In genomic region chr11:121643530-121644512, GRCh38 we compare ENCODE assay signal across 22 cellular contexts.
DNase-seq lines count a peak whose midpoint lies in the region; ATAC-seq, FAIRE-seq and TF ChIP-seq lines count a peak whose summit lies in the region.
"Had no signal": no experiment of that assay in that cellular context is flagged by ENCODE, and none has a peak within 500 bp of the region (broad histone marks: within the 10 kb centered on the region; RNA-seq: fewer than 3 reads in every experiment).

No MANE protein-coding gene starts in this region.

- H4K8ac ChIP-seq in H9 (replicated peaks; ENCODE audit: insufficient read length, low read depth, low read length): no peak overlapping the region

- no peak overlapping the region for H3K9ac ChIP-seq in H9 (ENCODE audit: extremely low read depth, insufficient read length, low read length)

- H4K91ac ChIP-seq in H9 (ENCODE audit: insufficient read length, low read depth, low read length): no peak overlapping the region

- H3K79me1 ChIP-seq in H9 (ENCODE audit: insufficient read depth, low read depth, low read length, poor library complexity, severe bottlenecking): no peaks in the 10 kb centered on the region

- H3K79me2 ChIP-seq in H9 (ENCODE audit: insufficient read depth, low read length): no peaks in the 10 kb centered on the region

- H3K27me3 ChIP-seq in H9 (ENCODE audit: insufficient read depth, low read length) (no peaks in the 10 kb centered on the region), breast epithelium (no peaks in the 10 kb centered on the region), Peyer's patch (no peaks in the 10 kb centered on the region)
- H3K27me3 ChIP-seq: cardiac muscle cell, dorsolateral prefrontal cortex, gastrocnemius medialis, upper lobe of left lung had no signal

- WGBS in A549 (ENCODE audit: missing lambda C conversion rate): 25% methylated on average over 12 of the region's 12 CpGs
- WGBS in H9 (ENCODE audit: extremely low coverage, insufficient read length, low lambda C conversion rate): no CpG with 5 or more reads among the region's 12 CpGs

- H3K4ac ChIP-seq in H9 (ENCODE audit: low read depth, low read length): no peak overlapping the region

- DNase-seq in A549 (ENCODE audit: low read depth in 1 of 2, low spot score in 1 of 2) (no peak), H9 (peak; percentile 58), NCI-H2029 treated with DMSO at 0.1 percent for 48 hours (lab: John Stamatoyannopoulos, UW) (peak; percentile 20), breast epithelium (ENCODE audit: low spot score in 2 of 2) (no peak), Peyer's patch (no peak), H54 (ENCODE audit: insufficient read length, low spot score) (no peak)
- DNase-seq: activated CD8-positive, alpha-beta memory T cell treated with anti-CD3 and anti-CD28 coated beads for 24 hours; CD8-positive, alpha-beta memory T cell; DMS79 treated with DMSO at 0.1 percent for 48 hours; dorsolateral prefrontal cortex; gastrocnemius medialis; NCI-H146; NCI-H446 treated with DMSO at 0.1 percent for 48 hours; SHP77 treated with DMSO at 0.1 percent for 48 hours; upper lobe of left lung had no signal

- no peak for TF ChIP-seq EP300 in A549 (IDR thresholded peaks at IDR 0.05)

- no peak overlapping the region for H3K18ac ChIP-seq in H9 (ENCODE audit: insufficient read length, low read depth, low read length)

- H3K23ac ChIP-seq in H9 (ENCODE audit: insufficient read length, low read depth, low read length): no peak overlapping the region

- peak overlapping the region in 2 of 3 experiments; percentile 0 to 13; a peak in 4 of 7 replicates for H3K27ac Mint-ChIP-seq in H9
- H3K27ac Mint-ChIP-seq: stimulated activated naive CD8-positive, alpha-beta T cell treated with anti-CD3 and anti-CD28 coated beads, Interleukin-15, Interleukin-2, amounts not matched to agents 100 ng/mL and 50 ng/mL, for 24 hours had no signal

- no peak for TF ChIP-seq RAD21 in A549 (conservative IDR thresholded peaks at IDR 0.05 in 1 of 2, IDR thresholded peaks at IDR 0.05 in 1 of 2)

- H3K27ac ChIP-seq in A549: no peak overlapping the region
- peak overlapping the region; percentile 2 for H3K27ac ChIP-seq in H9 (ENCODE audit: insufficient read length, low read depth, low read length)
- H3K27ac ChIP-seq in breast epithelium: no peak overlapping the region
- H3K27ac ChIP-seq in Peyer's patch: no peak overlapping the region
- H3K27ac ChIP-seq: cardiac muscle cell, gastrocnemius medialis, upper lobe of left lung had no signal

- no peak overlapping the region for H2AFZ ChIP-seq in H9 (ENCODE audit: low read length)

- intact Hi-C loops in breast epithelium (cut with DNase I; ENCODE audit: low total_unique reads): no loop called here

- no peak overlapping the region for H3K14ac ChIP-seq in H9 (ENCODE audit: insufficient read depth, low read length)

- H2BK120ac ChIP-seq in H9 (ENCODE audit: low read depth, low read length, poor library complexity, severe bottlenecking): no peak overlapping the region

- H3K36me3 Mint-ChIP-seq in H9 (ENCODE audit: insufficient read depth in 1 of 3, low read depth in 3 of 3): no peaks in the 10 kb centered on the region

- H3K36me3 ChIP-seq in breast epithelium: no peaks in the 10 kb centered on the region
- no peaks in the 10 kb centered on the region for H3K36me3 ChIP-seq in Peyer's patch
- H3K36me3 ChIP-seq: cardiac muscle cell, gastrocnemius medialis, HAP-1, upper lobe of left lung had no signal

- peaks cover 31 to 40% of the 10 kb centered on the region in 2 experiments; a peak in 3 of 4 replicates for H3K4me1 Mint-ChIP-seq in H9

- TF ChIP-seq CTCF in A549 (IDR thresholded peaks at IDR 0.05): no peak
- TF ChIP-seq CTCF in H9 (conservative IDR thresholded peaks at IDR 0.05): no peak
- TF ChIP-seq CTCF in breast epithelium (IDR thresholded peaks at IDR 0.05): no peak
- no peak for TF ChIP-seq CTCF in Peyer's patch (IDR thresholded peaks at IDR 0.05)

- H3K9me3 ChIP-seq in A549 (no peaks in the 10 kb centered on the region), H9 (ENCODE audit: control insufficient read depth, low read depth, low read length) (no peaks in the 10 kb centered on the region), breast epithelium (no peaks in the 10 kb centered on the region), Peyer's patch (no peaks in the 10 kb centered on the region)
- H3K9me3 ChIP-seq: gastrocnemius medialis, HAP-1, upper lobe of left lung had no signal

- no peaks in the 10 kb centered on the region for H3K9me3 Mint-ChIP-seq in H9
- H3K9me3 Mint-ChIP-seq: CD8-positive, alpha-beta memory T cell; stimulated activated naive CD8-positive, alpha-beta T cell treated with anti-CD3 and anti-CD28 coated beads, Interleukin-15, Interleukin-2, amounts not matched to agents 100 ng/mL and 50 ng/mL, for 24 hours had no signal

- no peaks in the 10 kb centered on the region for H3K23me2 ChIP-seq in H9 (ENCODE audit: insufficient read length, low read depth, low read length, poor library complexity, severe bottlenecking)

- no peak overlapping the region; a peak in 1 of 5 replicates for H3K4me3 Mint-ChIP-seq in H9
- H3K4me3 Mint-ChIP-seq: stimulated activated naive CD8-positive, alpha-beta T cell treated with anti-CD3 and anti-CD28 coated beads, Interleukin-15, Interleukin-2, amounts not matched to agents 100 ng/mL and 50 ng/mL, for 24 hours had no signal

- no peak overlapping the region for H2BK20ac ChIP-seq in H9 (ENCODE audit: low read depth, low read length, poor library complexity, severe bottlenecking)

- no peak overlapping the region for H3T11ph ChIP-seq in H9 (ENCODE audit: low read length)

- H3K4me3 ChIP-seq in A549: no peak overlapping the region
- no peak overlapping the region for H3K4me3 ChIP-seq in breast epithelium
- no peak overlapping the region for H3K4me3 ChIP-seq in Peyer's patch
- H3K4me3 ChIP-seq: cardiac muscle cell, dorsolateral prefrontal cortex, gastrocnemius medialis, HAP-1, upper lobe of left lung had no signal

- FAIRE-seq in A549 (lab: Jason Lieb, UNC) (no peak), H54 (lab: Jason Lieb, UNC) (no peak)
- FAIRE-seq: GM19239 had no signal

- H3K4me1 ChIP-seq in A549 (no peaks in the 10 kb centered on the region), H9 (ENCODE audit: insufficient read depth, low read length) (peaks cover 3% of the 10 kb centered on the region; the same call in 1 of the 2 replicates), breast epithelium (no peaks in the 10 kb centered on the region), Peyer's patch (no peaks in the 10 kb centered on the region)
- H3K4me1 ChIP-seq: gastrocnemius medialis, upper lobe of left lung had no signal

- H3K56ac ChIP-seq in H9 (ENCODE audit: insufficient read length, low read depth, low read length): no peak overlapping the region

- H3K4me2 ChIP-seq in A549 (no peak overlapping the region), H9 (ENCODE audit: insufficient read depth, insufficient read length, low read length) (peak overlapping the region; percentile 12)

- POLR2A ChIA-PET in A549 (lab: Yijun Ruan, JAX): no interaction called here

- H3K27me3 Mint-ChIP-seq in H9 (ENCODE audit: low read depth): peaks cover 4% of the 10 kb centered on the region
- H3K27me3 Mint-ChIP-seq: CD8-positive, alpha-beta memory T cell; stimulated activated naive CD8-positive, alpha-beta T cell treated with anti-CD3 and anti-CD28 coated beads, Interleukin-15, Interleukin-2, amounts not matched to agents 100 ng/mL and 50 ng/mL, for 24 hours had no signal

- CTCF ChIA-PET in A549 (lab: Yijun Ruan, JAX): interaction anchor here (1.8 to 4.5 kb wide), 2 partner anchors 11 to 862 kb away, joined by 6 to 27 read pairs; no protein-coding TSS in a partner anchor

- no peak overlapping the region for H2BK12ac ChIP-seq in H9 (ENCODE audit: insufficient read length, low read depth, low read length)

- H4K5ac ChIP-seq in H9 (ENCODE audit: insufficient read length, low read depth, low read length): no peak overlapping the region

- no peak overlapping the region for H2BK15ac ChIP-seq in H9 (ENCODE audit: low read depth, low read length)

- no peak overlapping the region for H2BK5ac ChIP-seq in H9 (ENCODE audit: insufficient read length, low read length)

- H2AK5ac ChIP-seq in H9 (ENCODE audit: insufficient read length, low read length): no peak overlapping the region

- ATAC-seq in A549 (no peak), esophagus mucosa (peak; percentile 25), HG03342 (IDR thresholded peaks at IDR 0.05; ENCODE audit: unreplicated experiment) (no peak)
- ATAC-seq: gastrocnemius medialis, left lobe of liver had no signal

- H4K20me1 ChIP-seq in H9 (ENCODE audit: control insufficient read depth, insufficient read depth, insufficient read length): no peaks in the 10 kb centered on the region

- no peak for TF ChIP-seq POLR2A in A549 (IDR thresholded peaks at IDR 0.05; ENCODE audit: low read length)
- TF ChIP-seq POLR2A in breast epithelium (IDR thresholded peaks at IDR 0.05): no peak
- TF ChIP-seq POLR2A in Peyer's patch (IDR thresholded peaks at IDR 0.05): no peak
- no peak for TF ChIP-seq POLR2A in H54 (IDR thresholded peaks at IDR 0.05; ENCODE audit: low read depth, low read length)

TF ChIP-seq in A549, 52 proteins besides CTCF, POLR2A, EP300 and RAD21:
- no peak for TF ChIP-seq KDM5A (IDR thresholded peaks at IDR 0.05)
- no peak for TF ChIP-seq CHD4 (IDR thresholded peaks at IDR 0.05; ENCODE audit: borderline replicate concordance)
- TF ChIP-seq MAFK (IDR thresholded peaks at IDR 0.05; ENCODE audit: partially characterized antibody): no peak
- TF ChIP-seq TFCP2L1 (CRISPR knock-in tag; IDR thresholded peaks at IDR 0.05): no peak
- peak; percentile 69; the same call in 1 of the 2 replicates for TF ChIP-seq CBX8 (IDR thresholded peaks at IDR 0.05)

Comparison
In these comparisons a context has a peak if more than half of its experiments do, and no peak if none do; other contexts are left out.
1. DNase-seq: peak in H9 (single experiment) and NCI-H2029 treated with DMSO at 0.1 percent for 48 hours (single experiment); none in A549 (0 of 2), breast epithelium (0 of 2), Peyer's patch (0 of 3) and H54 (single experiment).